In the genomic region with DNA sequence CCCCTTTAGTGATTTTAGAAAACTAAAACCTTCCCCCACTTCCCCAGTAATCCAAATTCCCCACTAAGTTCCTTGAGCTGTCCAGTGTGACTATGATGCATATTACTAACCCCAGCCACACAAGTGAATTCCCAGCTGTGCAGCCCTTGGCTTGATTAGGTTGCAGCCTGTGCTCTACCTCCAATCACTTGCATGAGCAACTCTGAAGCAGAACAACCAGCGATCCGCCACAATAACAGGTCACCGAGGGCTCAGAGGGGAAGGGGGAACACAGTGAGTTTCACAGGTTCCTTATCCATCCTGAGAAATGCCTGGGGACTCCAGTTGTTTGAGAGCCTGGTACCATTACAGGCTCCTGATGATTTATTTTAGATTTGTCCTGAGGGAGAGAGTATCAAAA, we compare ENCODE assay signal across 19 cellular contexts.
DNase-seq lines count a peak whose midpoint lies in the region; ATAC-seq and TF ChIP-seq lines count a peak whose summit lies in the region.
"Had no signal": no experiment of that assay in that cellular context is flagged by ENCODE, and none has a peak within 500 bp of the region (broad histone marks: within the 10 kb centered on the region; RNA-seq: fewer than 3 reads in every experiment).

No MANE protein-coding gene starts in this region.

- no peak overlapping the region for H2BK15ac ChIP-seq in neuronal stem cell (ENCODE audit: low read length)

- no peaks in the 10 kb centered on the region for H3K4me1 Mint-ChIP-seq in activated CD8-positive, alpha-beta memory T cell treated with anti-CD3 and anti-CD28 coated beads, Interleukin-2, amount 10 ng/mL, durations not matched to agents 7 days and 5 days
- H3K4me1 Mint-ChIP-seq: CD4-positive, alpha-beta memory T cell had no signal

- TF ChIP-seq CTCF in WERI-Rb-1 (IDR thresholded peaks at IDR 0.05; ENCODE audit: low read depth, low read length) = no peak

- DNase-seq in WERI-Rb-1 (peak; percentile 9), ecto neural progenitor cell (ENCODE audit: low spot score) (peak; percentile 47), left kidney (ENCODE audit: low read depth, low spot score) (peak; percentile 51), neuronal stem cell (ENCODE audit: low spot score) (peak; percentile 14), DMS 273 treated with DMSO at 0.1 percent for 48 hours (lab: John Stamatoyannopoulos, UW) (no peak)
- DNase-seq in activated CD8-positive, alpha-beta memory T cell treated with anti-CD3 and anti-CD28 coated beads, Interleukin-2, amount 10 ng/mL, durations not matched to agents 7 days and 5 days = no peak
- DNase-seq: C1 segment of cervical spinal cord; Calu3; CD4-positive, alpha-beta memory T cell; COR-L47; DMS79; EL; GDM1; GOT3; H7; HCEC 1CT had no signal

- no peak overlapping the region for H3K4ac ChIP-seq in neuronal stem cell (ENCODE audit: low read length)

- H3K36me3 ChIP-seq in WERI-Rb-1 = no peaks in the 10 kb centered on the region
- no peaks in the 10 kb centered on the region for H3K36me3 ChIP-seq in neuronal stem cell (replicated peaks in 1 of 2; ENCODE audit: control insufficient read depth in 2 of 2, insufficient read depth in 2 of 2, low read length in 2 of 2)

- no CpG with 5 or more reads among the region's 3 CpGs for WGBS in neuronal stem cell (ENCODE audit: extremely low coverage in 2 of 2, insufficient read length in 2 of 2, insufficient replicate concordance in 1 of 2), 2 donors

- no peak overlapping the region for H3K14ac ChIP-seq in neuronal stem cell (ENCODE audit: low read length)

- H2BK5ac ChIP-seq in neuronal stem cell (ENCODE audit: low read length) = no peak overlapping the region

- CTCF ChIA-PET in activated CD8-positive, alpha-beta memory T cell treated with anti-CD3 and anti-CD28 coated beads, Interleukin-2, amount 10 ng/mL, durations not matched to agents 7 days and 5 days (lab: Charles Lee) = no interaction called here

- no peak overlapping the region for H2BK12ac ChIP-seq in neuronal stem cell (ENCODE audit: low read length)

- H2AFZ ChIP-seq in neuronal stem cell (ENCODE audit: low read length) = peak overlapping the region; percentile 9

- no peak overlapping the region for H3K23ac ChIP-seq in neuronal stem cell (ENCODE audit: low read depth, low read length, poor library complexity)

- H2BK120ac ChIP-seq in neuronal stem cell (ENCODE audit: low read depth, low read length) = no peak overlapping the region

- no peak overlapping the region for H3K27ac Mint-ChIP-seq in activated CD8-positive, alpha-beta memory T cell treated with anti-CD3 and anti-CD28 coated beads, Interleukin-2, amount 10 ng/mL, durations not matched to agents 7 days and 5 days
- H3K27ac Mint-ChIP-seq: CD4-positive, alpha-beta memory T cell had no signal

- peaks cover 5% of the 10 kb centered on the region for H3K9me3 Mint-ChIP-seq in activated CD8-positive, alpha-beta memory T cell treated with anti-CD3 and anti-CD28 coated beads, Interleukin-2, amount 10 ng/mL, durations not matched to agents 7 days and 5 days (ENCODE audit: low read depth)

- no peak overlapping the region for H3K4me2 ChIP-seq in neuronal stem cell (ENCODE audit: insufficient read depth, low read length, poor library complexity, severe bottlenecking)

- H3K4me3 ChIP-seq in WERI-Rb-1 (ENCODE audit: low read depth, low read length) (no peak overlapping the region), neuronal stem cell (ENCODE audit: low read length in 2 of 2) (no peak overlapping the region)
- H3K4me3 ChIP-seq: GM12878 had no signal

- no peaks in the 10 kb centered on the region for H3K27me3 Mint-ChIP-seq in activated CD8-positive, alpha-beta memory T cell treated with anti-CD3 and anti-CD28 coated beads, Interleukin-2, amount 10 ng/mL, durations not matched to agents 7 days and 5 days
- H3K27me3 Mint-ChIP-seq: CD4-positive, alpha-beta memory T cell had no signal

- ATAC-seq in HG03196 (IDR thresholded peaks at IDR 0.05; ENCODE audit: unreplicated experiment) (no peak), HG03139 (IDR thresholded peaks at IDR 0.05; ENCODE audit: unreplicated experiment) (no peak)
- ATAC-seq in activated CD8-positive, alpha-beta memory T cell treated with anti-CD3 and anti-CD28 coated beads, Interleukin-2, amount 10 ng/mL, durations not matched to agents 7 days and 5 days = no peak
- ATAC-seq: GM12878 had no signal

- no peak overlapping the region for H3K9ac ChIP-seq in neuronal stem cell (ENCODE audit: low read depth, low read length, poor library complexity)

- H3K27ac ChIP-seq in WERI-Rb-1 = no peak overlapping the region
- H3K27ac ChIP-seq in neuronal stem cell (replicated peaks; ENCODE audit: low read length) = no peak overlapping the region

- no peak overlapping the region for H4K91ac ChIP-seq in neuronal stem cell (ENCODE audit: low read depth, low read length, poor library complexity)

- H3K36me3 Mint-ChIP-seq in activated CD8-positive, alpha-beta memory T cell treated with anti-CD3 and anti-CD28 coated beads, Interleukin-2, amount 10 ng/mL, durations not matched to agents 7 days and 5 days = no peaks in the 10 kb centered on the region
- H3K36me3 Mint-ChIP-seq: CD4-positive, alpha-beta memory T cell had no signal

- H3K18ac ChIP-seq in neuronal stem cell (ENCODE audit: low read length) = no peak overlapping the region

- no peak overlapping the region for H3K4me3 Mint-ChIP-seq in activated CD8-positive, alpha-beta memory T cell treated with anti-CD3 and anti-CD28 coated beads, Interleukin-2, amount 10 ng/mL, durations not matched to agents 7 days and 5 days
- H3K4me3 Mint-ChIP-seq: CD4-positive, alpha-beta memory T cell had no signal

- H2AK5ac ChIP-seq in neuronal stem cell (ENCODE audit: low read depth, low read length) = no peak overlapping the region

- no peaks in the 10 kb centered on the region for H3K79me1 ChIP-seq in neuronal stem cell (ENCODE audit: low read depth, low read length)

- H3K27me3 ChIP-seq in WERI-Rb-1 (ENCODE audit: insufficient read depth, low read depth, severe bottlenecking) (no peaks in the 10 kb centered on the region), neuronal stem cell (ENCODE audit: control insufficient read depth in 3 of 3, insufficient read depth in 3 of 3, low read depth in 1 of 3, low read length in 3 of 3) (no peaks in the 10 kb centered on the region)

- peaks cover 13 to 14% of the 10 kb centered on the region in 2 donors for H3K4me1 ChIP-seq in neuronal stem cell (ENCODE audit: control insufficient read depth in 2 of 2, insufficient read depth in 1 of 2, low read depth in 1 of 2, low read length in 2 of 2)

- H3K9me3 ChIP-seq in WERI-Rb-1 (ENCODE audit: severe bottlenecking) (no peaks in the 10 kb centered on the region), neuronal stem cell (replicated peaks in 1 of 2; ENCODE audit: control insufficient read depth in 2 of 2, insufficient read depth in 1 of 2, low read depth in 1 of 2, low read length in 2 of 2) (no peaks in the 10 kb centered on the region)

- no peak overlapping the region for H4K8ac ChIP-seq in neuronal stem cell (ENCODE audit: low read depth, low read length)

Comparison
In these comparisons a context has a peak if more than half of its experiments do, and no peak if none do; other contexts are left out.
1. DNase-seq: peak in WERI-Rb-1 (single experiment), ecto neural progenitor cell (single experiment), left kidney (single experiment) and neuronal stem cell (single experiment); none in DMS 273 treated with DMSO at 0.1 percent for 48 hours (single experiment) and activated CD8-positive, alpha-beta memory T cell treated with anti-CD3 and anti-CD28 coated beads, Interleukin-2, amount 10 ng/mL, durations not matched to agents 7 days and 5 days (single experiment).